ENCODE assay signal across 18 cellular contexts in genomic region chr2:213252206-213252605, GRCh38. TPM values are rescaled to one million over a fixed set of nuclear protein-coding genes. Genes with fewer than 3 reads are reported as not detected.
DNase-seq lines count a peak whose midpoint lies in the region; ATAC-seq, FAIRE-seq and TF ChIP-seq lines count a peak whose summit lies in the region.
"Had no signal": no experiment of that assay in that cellular context is flagged by ENCODE, and none has a peak within 500 bp of the region (broad histone marks: within the 10 kb centered on the region; RNA-seq: fewer than 3 reads in every experiment).

No MANE protein-coding gene starts in this region.

- H3K23ac ChIP-seq in IMR-90 (ENCODE audit: low read depth, low read length) (no peak overlapping the region), H1 (ENCODE audit: insufficient read length) (no peak overlapping the region)

- BruUV-seq in IMR-90 (replicated peaks; lab: Mats Ljungman, UMichigan), result no TSS peak

- POLR2A ChIA-PET in IMR-90 (lab: Charles Lee; ENCODE audit: unreplicated experiment) (interaction anchor here (1.0 kb wide), 1 partner anchor 10 kb away, joined by 3 read pairs; no protein-coding TSS in a partner anchor), H1 (lab: Charles Lee; ENCODE audit: partially characterized antibody) (no interaction called here)

- H3K14ac ChIP-seq in IMR-90 (replicated peaks; ENCODE audit: low read depth, low read length) (no peak overlapping the region), H1 (ENCODE audit: insufficient read length) (no peak overlapping the region)

- H3K4me3 Mint-ChIP-seq in progenitor cell of endocrine pancreas (ENCODE audit: low read depth), result no peak overlapping the region
- H3K4me3 Mint-ChIP-seq in activated CD8-positive, alpha-beta memory T cell treated with anti-CD3 and anti-CD28 coated beads, Interleukin-2, amount 10 ng/mL, durations not matched to agents 7 days and 5 days, result no peak overlapping the region
- H3K4me3 Mint-ChIP-seq: activated CD4-positive, alpha-beta memory T cell treated with anti-CD3 and anti-CD28 coated beads for 36 hours; CD4-positive, alpha-beta memory T cell; natural killer cell treated with Interleukin-12 subunit alpha and Interleukin-12 subunit beta and Interleukin-15 and Interleukin-18, amount 100 ng/mL, for 72 hours; T-helper 17 cell had no signal

- H3K79me1 ChIP-seq in IMR-90 (ENCODE audit: low read depth in 1 of 2, low read length in 2 of 2) (no peaks in the 10 kb centered on the region), H1 (ENCODE audit: low read depth, low read length) (no peaks in the 10 kb centered on the region)

- intact Hi-C loops in IMR-90 (cut with micrococcal nuclease) (loop anchor here (5.0 kb wide), 2 partner anchors 555 to 1555 kb away; partner anchors contain the start of gene BARD1), esophagus squamous epithelium (cut with DNase I) (no loop called here)

- H3K4me2 ChIP-seq in IMR-90 (ENCODE audit: low read depth, low read length) (no peak overlapping the region), H1 (ENCODE audit: insufficient read depth in 1 of 2, low read depth in 2 of 2, low read length in 2 of 2) (no peak overlapping the region)

- no peak overlapping the region for H2AK5ac ChIP-seq in IMR-90 (ENCODE audit: low read depth, low read length)
- H2AK5ac ChIP-seq in H1 (ENCODE audit: low read depth, low read length), result no peak overlapping the region

- H2AK9ac ChIP-seq in IMR-90 (replicated peaks; ENCODE audit: low read depth, low read length, poor library complexity), result no peak overlapping the region

- dilution Hi-C loops in IMR-90 (cut with HindIII; ENCODE audit: low sequenced_read_pairs, unreplicated experiment), result no loop called here

- H2BK12ac ChIP-seq in H1 (ENCODE audit: low read depth, low read length), result no peak overlapping the region

- H4K8ac ChIP-seq in IMR-90 (ENCODE audit: low read depth in 2 of 2, low read length in 2 of 2) (no peak overlapping the region), H1 (ENCODE audit: extremely low read depth, insufficient read depth, low read length) (no peak overlapping the region)

- TF ChIP-seq RAD21 in IMR-90 (IDR thresholded peaks at IDR 0.05; ENCODE audit: low read length), result no peak
- no peak for TF ChIP-seq RAD21 in H1 (IDR thresholded peaks at IDR 0.05 in 1 of 2, conservative IDR thresholded peaks at IDR 0.05 in 1 of 2; ENCODE audit: low read depth in 2 of 2, low read length in 2 of 2)

- H2BK20ac ChIP-seq in IMR-90 (ENCODE audit: low read depth, low read length) (no peak overlapping the region), H1 (ENCODE audit: low read length) (no peak overlapping the region)

- no peak for DNase-seq in GM12891 (ENCODE audit: insufficient read length, low spot score)
- DNase-seq in IMR-90, result no peak
- no peak for DNase-seq in H1 (ENCODE audit: low read depth in 1 of 2, low spot score in 2 of 2)
- no peak for DNase-seq in progenitor cell of endocrine pancreas (ENCODE audit: low spot score, unreplicated experiment)
- no peak for DNase-seq in esophagus squamous epithelium (lab: John Stamatoyannopoulos, UW)
- no peak for DNase-seq in activated CD8-positive, alpha-beta memory T cell treated with anti-CD3 and anti-CD28 coated beads, Interleukin-2, amount 10 ng/mL, durations not matched to agents 7 days and 5 days
- DNase-seq in SK-N-DZ (ENCODE audit: low spot score), result no peak
- DNase-seq: activated CD4-positive, alpha-beta memory T cell treated with anti-CD3 and anti-CD28 coated beads for 36 hours; activated naive CD4-positive, alpha-beta T cell treated with anti-CD3 and anti-CD28 coated beads, Interleukin-2, amount 50 U/mL, for 16 hours; activated T-cell treated with anti-CD3 and anti-CD28 coated beads, Interleukin-2, amount 50 U/mL, for 48 hours; stomach; T-helper 17 cell; upper lobe of right lung; WERI-Rb-1 had no signal

- H2BK15ac ChIP-seq in IMR-90 (ENCODE audit: low read depth, low read length) (no peak overlapping the region), H1 (ENCODE audit: low read length) (no peak overlapping the region)

- no peak overlapping the region for H4K91ac ChIP-seq in IMR-90 (ENCODE audit: insufficient read depth, low read depth, low read length)
- H4K91ac ChIP-seq in H1 (replicated peaks; ENCODE audit: insufficient read length, low read length), result no peak overlapping the region

- H3K79me2 ChIP-seq in H1 (ENCODE audit: control insufficient read depth in 1 of 2, insufficient read depth in 2 of 2, low read length in 2 of 2), result no peaks in the 10 kb centered on the region
- H3K79me2 ChIP-seq: hepatocyte had no signal

- H2AFZ ChIP-seq in IMR-90 (replicated peaks; ENCODE audit: low read length, poor library complexity) (no peak overlapping the region), H1 (ENCODE audit: low read length) (0 out of 2 replicates have a peak overlapping the region, but pooled peaks have one; percentile 16)
- H2AFZ ChIP-seq: hepatocyte had no signal

- peaks cover 2% of the 10 kb centered on the region for H3K36me3 Mint-ChIP-seq in progenitor cell of endocrine pancreas (ENCODE audit: insufficient read depth)
- no peaks in the 10 kb centered on the region for H3K36me3 Mint-ChIP-seq in activated CD8-positive, alpha-beta memory T cell treated with anti-CD3 and anti-CD28 coated beads, Interleukin-2, amount 10 ng/mL, durations not matched to agents 7 days and 5 days
- H3K36me3 Mint-ChIP-seq: activated CD4-positive, alpha-beta memory T cell treated with anti-CD3 and anti-CD28 coated beads for 36 hours; CD4-positive, alpha-beta memory T cell; natural killer cell treated with Interleukin-12 subunit alpha and Interleukin-12 subunit beta and Interleukin-15 and Interleukin-18, amount 100 ng/mL, for 72 hours had no signal

- H3K9me3 Mint-ChIP-seq in progenitor cell of endocrine pancreas (ENCODE audit: low read depth), result peaks cover 9% of the 10 kb centered on the region
- no peaks in the 10 kb centered on the region for H3K9me3 Mint-ChIP-seq in activated CD8-positive, alpha-beta memory T cell treated with anti-CD3 and anti-CD28 coated beads, Interleukin-2, amount 10 ng/mL, durations not matched to agents 7 days and 5 days (ENCODE audit: low read depth)
- H3K9me3 Mint-ChIP-seq: activated CD4-positive, alpha-beta memory T cell treated with anti-CD3 and anti-CD28 coated beads for 36 hours; CD4-positive, alpha-beta memory T cell; natural killer cell treated with Interleukin-12 subunit alpha and Interleukin-12 subunit beta and Interleukin-15 and Interleukin-18, amount 100 ng/mL, for 72 hours had no signal

- H3K4me3 ChIP-seq in IMR-90 (ENCODE audit: insufficient read depth, low read depth, low read length) (no peak overlapping the region), H1 (ENCODE audit: extremely low read depth in 1 of 4, insufficient read depth in 2 of 4, low read depth in 3 of 4, low read length in 4 of 4) (no peak overlapping the region), esophagus squamous epithelium (no peak overlapping the region)
- H3K4me3 ChIP-seq: hepatocyte, stomach, upper lobe of right lung had no signal

- CTCF ChIA-PET in IMR-90 (lab: Yijun Ruan, JAX) (interaction anchor here (0.6 kb wide), 1 partner anchor 501 kb away, joined by 5 read pairs; no protein-coding TSS in a partner anchor), H1 (lab: Charles Lee; ENCODE audit: partially characterized antibody) (interaction anchor here (0.6 to 1.8 kb wide), 3 partner anchors 8 to 635 kb away, joined by 3 to 4 read pairs (median 4); no protein-coding TSS in a partner anchor)
- CTCF ChIA-PET in activated CD8-positive, alpha-beta memory T cell treated with anti-CD3 and anti-CD28 coated beads, Interleukin-2, amount 10 ng/mL, durations not matched to agents 7 days and 5 days (lab: Charles Lee), result interaction anchor here (1.0 to 1.5 kb wide), 3 partner anchors 10 to 683 kb away, joined by 4 to 5 read pairs (median 4); no protein-coding TSS in a partner anchor

- H3K9me3 ChIP-seq in IMR-90 (ENCODE audit: control insufficient read depth, insufficient read depth, low read length), result no peaks in the 10 kb centered on the region
- no peaks in the 10 kb centered on the region for H3K9me3 ChIP-seq in H1 (ENCODE audit: insufficient read depth in 2 of 2, low read depth in 1 of 2, low read length in 1 of 2)
- no peaks in the 10 kb centered on the region for H3K9me3 ChIP-seq in esophagus squamous epithelium
- H3K9me3 ChIP-seq: stomach, upper lobe of right lung had no signal

- TF ChIP-seq POLR2A in GM12891 (IDR thresholded peaks at IDR 0.05; ENCODE audit: low read depth, low read length) (no peak), IMR-90 (IDR thresholded peaks at IDR 0.05; ENCODE audit: low read depth, low read length) (no peak), H1 (IDR thresholded peaks at IDR 0.05; ENCODE audit: control extremely low read depth in 1 of 2, low read depth in 2 of 2, low read length in 2 of 2) (no peak), esophagus squamous epithelium (IDR thresholded peaks at IDR 0.05) (no peak)

- TF ChIP-seq EP300 in H1 (IDR thresholded peaks at IDR 0.05; ENCODE audit: borderline replicate concordance in 1 of 2, low read depth in 2 of 2, low read length in 2 of 2), result no peak

- H3K36me3 ChIP-seq in IMR-90 (ENCODE audit: control insufficient read depth, insufficient read depth, low read length), result no peaks in the 10 kb centered on the region
- H3K36me3 ChIP-seq in H1 (ENCODE audit: control insufficient read depth in 2 of 4, insufficient read depth in 4 of 4, low read length in 3 of 4), result no peaks in the 10 kb centered on the region
- H3K36me3 ChIP-seq in esophagus squamous epithelium, result no peaks in the 10 kb centered on the region
- H3K36me3 ChIP-seq: stomach, upper lobe of right lung, WERI-Rb-1 had no signal

- H3K18ac ChIP-seq in IMR-90 (ENCODE audit: low read depth, low read length) (no peak overlapping the region), H1 (ENCODE audit: extremely low read depth, low read length) (no peak overlapping the region)

- no peaks in the 10 kb centered on the region for H3K27me3 ChIP-seq in IMR-90 (ENCODE audit: control insufficient read depth, insufficient read depth, low read length)
- no peaks in the 10 kb centered on the region for H3K27me3 ChIP-seq in H1 (replicated peaks in 1 of 4; ENCODE audit: control insufficient read depth in 3 of 4, extremely low read depth in 1 of 4, insufficient read depth in 3 of 4, low read length in 3 of 4)
- no peaks in the 10 kb centered on the region for H3K27me3 ChIP-seq in esophagus squamous epithelium
- H3K27me3 ChIP-seq: hepatocyte, upper lobe of right lung had no signal

- no peaks in the 10 kb centered on the region; the same call in 1 of the 2 replicates for H3K9me1 ChIP-seq in IMR-90 (ENCODE audit: insufficient read depth, low read length)

- peaks cover 32% of the 10 kb centered on the region for H3K4me1 Mint-ChIP-seq in progenitor cell of endocrine pancreas (ENCODE audit: low read depth)
- no peaks in the 10 kb centered on the region for H3K4me1 Mint-ChIP-seq in activated CD8-positive, alpha-beta memory T cell treated with anti-CD3 and anti-CD28 coated beads, Interleukin-2, amount 10 ng/mL, durations not matched to agents 7 days and 5 days
- H3K4me1 Mint-ChIP-seq: CD4-positive, alpha-beta memory T cell; T-helper 17 cell had no signal

- no peak overlapping the region for H3K9ac ChIP-seq in IMR-90 (ENCODE audit: low read depth, low read length)
- H3K9ac ChIP-seq in H1 (replicated peaks in 1 of 4; ENCODE audit: extremely low read depth in 1 of 4, low read depth in 3 of 4, low read length in 3 of 4), result no peak overlapping the region

- peak; percentile 38 for FAIRE-seq in GM12891 (lab: Jason Lieb, UNC)
- no peak for FAIRE-seq in H1 (lab: Jason Lieb, UNC)

- H2BK120ac ChIP-seq in IMR-90 (ENCODE audit: low read depth, low read length), result no peak overlapping the region
- H2BK120ac ChIP-seq in H1 (replicated peaks; ENCODE audit: low read depth, low read length), result no peak overlapping the region

- H4K20me1 ChIP-seq in IMR-90 (ENCODE audit: insufficient read depth, low read length) (no peaks in the 10 kb centered on the region), H1 (replicated peaks in 1 of 2; ENCODE audit: control insufficient read depth in 1 of 2, insufficient read depth in 2 of 2, low read length in 2 of 2) (no peaks in the 10 kb centered on the region)

- H3K56ac ChIP-seq in IMR-90 (ENCODE audit: extremely low read depth, insufficient read depth, low read length) (no peak overlapping the region), H1 (replicated peaks; ENCODE audit: insufficient read length, low read depth, low read length) (no peak overlapping the region)

- H3K4me1 ChIP-seq in IMR-90 (ENCODE audit: control insufficient read depth, insufficient read depth, low read length) (no peaks in the 10 kb centered on the region), H1 (replicated peaks in 1 of 4; ENCODE audit: control insufficient read depth in 3 of 4, insufficient read depth in 4 of 4, low read length in 3 of 4) (no peaks in the 10 kb centered on the region; a peak in 1 of 7 replicates), esophagus squamous epithelium (peaks cover 0 to 43% (median 0%) of the 10 kb centered on the region in 3 donors)
- H3K4me1 ChIP-seq: upper lobe of right lung had no signal

- TF ChIP-seq CTCF in IMR-90 (conservative IDR thresholded peaks at IDR 0.05; ENCODE audit: low read depth, low read length) (no peak), H1 (IDR thresholded peaks at IDR 0.05; ENCODE audit: control extremely low read depth in 1 of 3, insufficient read depth in 1 of 3, low read depth in 1 of 3, low read length in 3 of 3) (no peak), progenitor cell of endocrine pancreas (IDR thresholded peaks at IDR 0.05; ENCODE audit: unreplicated experiment) (no peak), esophagus squamous epithelium (IDR thresholded peaks at IDR 0.05) (no peak)

- H2BK5ac ChIP-seq in IMR-90 (ENCODE audit: low read depth, low read length, poor library complexity, severe bottlenecking), result no peak overlapping the region
- H2BK5ac ChIP-seq in H1 (ENCODE audit: low read depth, low read length), result no peak overlapping the region

- no peaks in the 10 kb centered on the region for H3K23me2 ChIP-seq in H1 (ENCODE audit: low read depth, low read length)

- H3K4ac ChIP-seq in IMR-90 (ENCODE audit: low read depth, low read length), result no peak overlapping the region
- no peak overlapping the region for H3K4ac ChIP-seq in H1 (replicated peaks; ENCODE audit: insufficient read length, low read depth, low read length)

- ATAC-seq in IMR-90 (ENCODE audit: low read depth), result no peak
- no peak for ATAC-seq in activated CD8-positive, alpha-beta memory T cell treated with anti-CD3 and anti-CD28 coated beads, Interleukin-2, amount 10 ng/mL, durations not matched to agents 7 days and 5 days
- ATAC-seq in GM19452 (IDR thresholded peaks at IDR 0.05; ENCODE audit: unreplicated experiment), result no peak

- peak overlapping the region; percentile 54 for H3K27ac Mint-ChIP-seq in progenitor cell of endocrine pancreas
- H3K27ac Mint-ChIP-seq in activated CD8-positive, alpha-beta memory T cell treated with anti-CD3 and anti-CD28 coated beads, Interleukin-2, amount 10 ng/mL, durations not matched to agents 7 days and 5 days, result no peak overlapping the region
- H3K27ac Mint-ChIP-seq: activated CD4-positive, alpha-beta memory T cell treated with anti-CD3 and anti-CD28 coated beads for 36 hours; natural killer cell treated with Interleukin-12 subunit alpha and Interleukin-12 subunit beta and Interleukin-15 and Interleukin-18, amount 100 ng/mL, for 72 hours; T-helper 17 cell had no signal

- peak overlapping the region; percentile 18; the same call in 1 of the 2 replicates for H3K27ac ChIP-seq in IMR-90 (ENCODE audit: insufficient read depth, low read length)
- no peak overlapping the region for H3K27ac ChIP-seq in H1 (ENCODE audit: low read depth, low read length)
- no peak overlapping the region for H3K27ac ChIP-seq in esophagus squamous epithelium
- H3K27ac ChIP-seq: hepatocyte, stomach, upper lobe of right lung, WERI-Rb-1 had no signal

- no peaks in the 10 kb centered on the region for H3K27me3 Mint-ChIP-seq in progenitor cell of endocrine pancreas
- H3K27me3 Mint-ChIP-seq in activated CD8-positive, alpha-beta memory T cell treated with anti-CD3 and anti-CD28 coated beads, Interleukin-2, amount 10 ng/mL, durations not matched to agents 7 days and 5 days, result peaks cover 2% of the 10 kb centered on the region

- H4K5ac ChIP-seq in IMR-90 (ENCODE audit: low read depth, low read length) (no peak overlapping the region), H1 (ENCODE audit: insufficient read length, low read depth, low read length) (no peak overlapping the region)

- in situ Hi-C loops in IMR-90 (cut with MboI; ENCODE audit: low sequenced_read_pairs), result loop anchor here (25.0 kb wide), 2 partner anchors 560 to 1560 kb away; partner anchors contain the start of gene BARD1

- no CpG with 5 or more reads among the region's 1 CpG for WGBS in IMR-90 (ENCODE audit: extremely low coverage in 2 of 2, insufficient read length in 1 of 2), 2 experiments
- WGBS in H1 (ENCODE audit: extremely low coverage in 1 of 2, insufficient coverage in 1 of 2, insufficient read length in 1 of 2, insufficient replicate concordance in 2 of 2, low coverage in 1 of 2, low lambda C conversion rate in 2 of 2, missing lambda C conversion rate in 1 of 2), 2 experiments, result 64% methylated on average over 1 of the region's 1 CpG; no CpG with 5 or more reads in 1 of the 2 experiments
- 18 to 23% methylated on average over 1 of the region's 1 CpG for WGBS in esophagus squamous epithelium, 2 donors

RNA-seq across cellular contexts. Expression of gene SPAG16, which starts 32.1 kb away (rescaled TPM):
- 13.0 TPM for polyA plus RNA-seq in GM12891 (2012; ENCODE audit: low read depth, missing spikeins)
- total RNA-seq in IMR-90 (2012; rRNA removed) (7.3 and 16.9 TPM in 2 replicates), progenitor cell of endocrine pancreas (52.8 and 54.4 TPM in 2 replicates), esophagus squamous epithelium (10 to 100 TPM; 14.1 to 43.1 (median 30.2) TPM)
- polyA plus RNA-seq in IMR-90 (2012; rRNA removed) (12.8 and 13.5 TPM in 2 replicates), H1 (2011; rRNA removed) (6.0 and 6.6 TPM in 2 replicates)
- 6.3 TPM in 2 replicates for polyA plus RNA-seq in IMR-90 (2012; cell fraction: cytosol; rRNA removed)
- polyA plus RNA-seq in IMR-90 (2012; cell fraction: nucleus; rRNA removed; ENCODE audit: low replicate concordance), result 1.4 and 4.7 TPM in 2 replicates
- 14.7 and 14.9 TPM in 2 replicates for total RNA-seq in H1 (2021; fragmentation: NEBNext Ultra II Directional; extraction: Animal tissue kit (Norgen Biotek cat#: 25700))
- polyA plus RNA-seq in H1 (2011; cell fraction: cytosol; rRNA removed), result 14.3 TPM
- polyA plus RNA-seq in H1 (2011; cell fraction: nucleus; rRNA removed), result 5.7 TPM
- polyA plus RNA-seq in H1 (2012, experiment 1 of 2), result 9.2 to 12.9 TPM (median 10.3 TPM) in 4 replicates
- 2.7 TPM for polyA plus RNA-seq in H1 (2012, experiment 2 of 2)
- 17.1 TPM for polyA plus RNA-seq in H1 (2013, experiment 1 of 2)
- 18.3 TPM for polyA plus RNA-seq in H1 (2013, experiment 2 of 2)
- 4.4 and 5.8 TPM in 2 replicates for polyA minus RNA-seq in H1 (2011; rRNA and poly(A)+ RNA removed)
- polyA minus RNA-seq in H1 (2011; cell fraction: cytosol; rRNA and poly(A)+ RNA removed), result 14.4 TPM
- 18.8 TPM for polyA minus RNA-seq in H1 (2011; cell fraction: nucleus; rRNA and poly(A)+ RNA removed)
- 10 to 100 TPM in 1 of 2 experiments, 1 to 10 TPM in 1; 7.4 to 10.1 TPM for total RNA-seq in activated CD8-positive, alpha-beta memory T cell treated with anti-CD3 and anti-CD28 coated beads, Interleukin-2, amount 10 ng/mL, durations not matched to agents 7 days and 5 days
- 21.1 and 24.3 TPM in 2 replicates for polyA plus RNA-seq in SK-N-DZ (2014; cell fraction: cytosol; rRNA removed)
- polyA plus RNA-seq in SK-N-DZ (2014; cell fraction: nucleus; rRNA removed), result 17.9 and 25.6 TPM in 2 replicates
